ENCODE assay signal across 8 cellular contexts in genomic region chr11:102268083-102268984, GRCh38. TPM values are rescaled to one million over a fixed set of nuclear protein-coding genes. Genes with fewer than 3 reads are reported as not detected.
DNase-seq lines count a peak whose midpoint lies in the region; ATAC-seq and TF ChIP-seq lines count a peak whose summit lies in the region.

No MANE protein-coding gene starts in this region.

- H3K27me3 Mint-ChIP-seq in CD4-positive, alpha-beta memory T cell: peaks cover 0 to 4% of the 10 kb centered on the region in 2 donors

- intact Hi-C loops in CD4-positive, alpha-beta memory T cell (cut with micrococcal nuclease): loop anchor here (1.0 to 2.0 kb wide), 2 partner anchors 48 to 353 kb away; partner anchors contain the start of genes BIRC3 and CEP126
- intact Hi-C loops in posterior cingulate gyrus (cut with DNase I): no loop called here
- intact Hi-C loops in upper lobe of right lung (cut with DNase I): no loop called here

- H3K4me3 ChIP-seq in CD4-positive, alpha-beta memory T cell (ENCODE audit: low read length in 2 of 2): peak overlapping the region; percentile 45 to 49
- H3K4me3 ChIP-seq in upper lobe of right lung: peak overlapping the region; percentile 43

- no peaks in the 10 kb centered on the region for H3K9me3 Mint-ChIP-seq in CD4-positive, alpha-beta memory T cell

- peak; percentile 44 for TF ChIP-seq CTCF in upper lobe of right lung (IDR thresholded peaks at IDR 0.05)

- CTCF ChIA-PET in CD4-positive, alpha-beta memory T cell (lab: Charles Lee; ENCODE audit: partially characterized antibody): interaction anchor here (0.5 to 2.7 kb wide), 31 partner anchors 8 to 398 kb away, joined by 3 to 17 read pairs (median 4); no protein-coding TSS in a partner anchor

- ATAC-seq in GM21360 (IDR thresholded peaks at IDR 0.05; ENCODE audit: unreplicated experiment) (peak; percentile 99), upper lobe of right lung (peak; percentile 99)

- DNase-seq in CD4-positive, alpha-beta memory T cell: peak; percentile 80 to 88 (median 85)
- DNase-seq in HS-5 (ENCODE audit: low read depth) (peak; percentile 73), OCI-M1 (lab: John Stamatoyannopoulos, UW) (peak; percentile 3), germinal center (ENCODE audit: low spot score) (peak; percentile 95), posterior cingulate gyrus (peak in 8 of 10 donors; percentile 13 to 90 (median 40)), upper lobe of right lung (peak; percentile 94)
- peak; percentile 69 for DNase-seq in activated T-helper 9 cell treated with anti-CD3 and anti-CD28 coated beads, Interleukin-2, amount 50 U/mL, for 16 hours (ENCODE audit: low read depth)

- H3K4me1 ChIP-seq in CD4-positive, alpha-beta memory T cell (ENCODE audit: insufficient read depth, low read length): peaks cover 23% of the 10 kb centered on the region
- peaks cover 5% of the 10 kb centered on the region for H3K4me1 ChIP-seq in upper lobe of right lung

- H3K9me3 ChIP-seq in CD4-positive, alpha-beta memory T cell (ENCODE audit: control insufficient read depth in 1 of 2, low read length in 2 of 2): no peaks in the 10 kb centered on the region
- H3K9me3 ChIP-seq in upper lobe of right lung: no peaks in the 10 kb centered on the region

- no peaks in the 10 kb centered on the region for H3K36me3 ChIP-seq in CD4-positive, alpha-beta memory T cell (ENCODE audit: insufficient read depth, low read length)
- no peaks in the 10 kb centered on the region for H3K36me3 ChIP-seq in upper lobe of right lung

- peak overlapping the region; percentile 65 to 84 (median 77) for H3K4me3 Mint-ChIP-seq in CD4-positive, alpha-beta memory T cell

- no peak overlapping the region for H3K27ac ChIP-seq in CD4-positive, alpha-beta memory T cell (ENCODE audit: low read depth, low read length)
- H3K27ac ChIP-seq in upper lobe of right lung: peak overlapping the region; percentile 28

- POLR2A ChIA-PET in CD4-positive, alpha-beta memory T cell (lab: Charles Lee; ENCODE audit: partially characterized antibody): interaction anchor here (0.8 to 2.0 kb wide), 11 partner anchors 12 to 353 kb away, joined by 3 to 6 read pairs (median 3); partner anchors contain the start of gene CEP126

- H3K27ac Mint-ChIP-seq in CD4-positive, alpha-beta memory T cell: peak overlapping the region; percentile 68 to 88 (median 78)

- no peaks in the 10 kb centered on the region for H3K36me3 Mint-ChIP-seq in CD4-positive, alpha-beta memory T cell

- peaks cover 21 to 37% (median 27%) of the 10 kb centered on the region in 4 donors for H3K4me1 Mint-ChIP-seq in CD4-positive, alpha-beta memory T cell

- H3K27me3 ChIP-seq in CD4-positive, alpha-beta memory T cell (ENCODE audit: insufficient read depth, low read length): no peaks in the 10 kb centered on the region
- H3K27me3 ChIP-seq in upper lobe of right lung: peaks cover 2% of the 10 kb centered on the region

RNA-seq across cellular contexts. Expression of gene BIRC3, which starts 49.0 kb away (rescaled TPM):
- 100 to 1,000 TPM; 197 to 198 TPM for total RNA-seq in CD4-positive, alpha-beta memory T cell
- polyA plus RNA-seq in CD4-positive, alpha-beta memory T cell: 10 to 100 TPM; 82.5 to 86.3 TPM
- 23.0 TPM for total RNA-seq in upper lobe of right lung

Comparison
In these comparisons a context has a peak if more than half of its experiments do, and no peak if none do; other contexts are left out.
1. DNase-seq: peak in every context shown above with its lines; median percentile 95 in germinal center; 94 in upper lobe of right lung; 85 in CD4-positive, alpha-beta memory T cell; 73 in HS-5; 69 in activated T-helper 9 cell treated with anti-CD3 and anti-CD28 coated beads, Interleukin-2, amount 50 U/mL, for 16 hours; 40 in posterior cingulate gyrus; 3 in OCI-M1.